1 cellular context compared by ENCODE assay signal in the genomic region with DNA sequence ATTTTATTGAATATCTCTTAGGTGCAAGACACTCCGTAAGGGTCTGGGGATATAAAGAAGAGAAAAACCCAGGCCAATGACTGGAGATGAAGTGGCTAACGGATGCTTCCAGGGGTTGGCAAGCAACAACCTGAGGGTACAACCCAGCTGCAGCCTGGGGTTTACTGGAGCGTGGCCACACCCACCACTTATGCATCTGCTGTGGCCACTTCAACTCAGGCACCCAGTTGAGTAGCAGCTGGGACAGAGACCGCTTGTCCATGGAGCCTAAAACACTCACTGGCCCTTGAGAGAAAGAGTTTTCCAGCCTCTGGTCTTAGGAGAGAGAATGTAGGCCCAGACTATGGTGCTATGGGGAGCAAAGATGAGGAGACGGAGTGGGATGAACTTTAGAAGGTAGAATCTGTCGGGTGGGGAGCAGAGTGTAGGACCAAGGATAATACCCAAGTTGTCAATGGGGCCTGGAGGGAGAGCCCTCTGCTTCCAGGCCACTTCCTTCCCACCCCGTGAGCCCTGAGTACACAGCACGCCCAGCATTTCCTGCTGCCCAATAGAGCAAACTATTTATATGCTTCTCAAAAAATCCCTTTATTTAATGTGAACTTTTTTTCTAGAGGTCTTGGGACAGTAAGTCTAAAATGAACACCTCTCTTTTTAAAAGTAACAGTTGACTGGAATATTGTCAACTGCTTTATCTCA.
TF ChIP-seq lines count a peak whose summit lies in the region.

No MANE protein-coding gene starts in this region.

TF ChIP-seq in HEK293T, 16 proteins besides CTCF, POLR2A, EP300 and RAD21 (continued from another document):
- TF ChIP-seq FOXM1 (IDR thresholded peaks at IDR 0.05; ENCODE audit: borderline replicate concordance) (no peak), L3MBTL2 (conservative IDR thresholded peaks at IDR 0.05) (no peak), SUZ12 (IDR thresholded peaks at IDR 0.05) (no peak)
